In the genomic region with DNA sequence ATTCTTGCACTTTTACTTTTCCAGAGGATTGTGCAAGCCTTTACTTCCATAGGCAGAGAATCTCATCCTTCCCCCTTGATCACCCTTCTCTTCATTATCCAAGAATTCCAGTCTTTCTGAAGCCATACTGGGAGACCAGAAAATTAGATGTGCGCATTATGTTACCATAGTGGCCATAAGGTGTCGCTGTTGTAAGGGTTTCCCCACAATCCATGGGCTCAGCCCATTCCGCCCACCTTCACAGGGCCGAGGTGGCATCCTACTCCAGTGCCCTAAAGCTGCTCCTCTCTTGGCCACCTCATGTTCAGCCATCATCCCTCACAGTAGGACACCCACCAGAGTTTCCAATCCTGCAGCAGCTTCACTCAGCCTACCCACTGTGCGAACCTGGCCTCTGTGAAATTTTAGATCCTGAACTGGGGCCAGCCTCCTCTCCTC, we compare ENCODE assay signal across 7 cellular contexts. TPM values are rescaled to one million over a fixed set of nuclear protein-coding genes. Genes with fewer than 3 reads are reported as not detected.
DNase-seq lines count a peak whose midpoint lies in the region; ATAC-seq and TF ChIP-seq lines count a peak whose summit lies in the region.

No MANE protein-coding gene starts in this region.

- DNase-seq in G401 (ENCODE audit: low spot score) (peak; percentile 72), KBM-7 (peak; percentile 76), Right ventricle myocardium superior (no peak), retinal pigment epithelial cell (ENCODE audit: low read depth) (no peak), UCSD-AML1 (lab: John Stamatoyannopoulos, UW; ENCODE audit: unreplicated experiment) (no peak)
- DNase-seq in activated CD4-positive, alpha-beta T cell treated with anti-CD3 and anti-CD28 coated beads, Interleukin-2, amount 50 U/mL, for 48 hours: peak; percentile 19 to 26

- intact Hi-C loops in Right ventricle myocardium superior (cut with DNase I): loop anchor here (5.0 to 10.0 kb wide), 3 partner anchors 65 to 272 kb away; no protein-coding TSS in a partner anchor

- TF ChIP-seq CTCF in retinal pigment epithelial cell (conservative IDR thresholded peaks at IDR 0.05; ENCODE audit: low read depth, low read length): peak; percentile 82

- in situ Hi-C loops in G401 (cut with HindIII; ENCODE audit: low sequenced_read_pairs) (no loop called here), KBM-7 (cut with MboI; ENCODE audit: low pct_unique_long_range_greater_than_20kb, low sequenced_read_pairs) (loop anchor here (10.0 to 25.0 kb wide), 2 partner anchors 115 to 277 kb away; no protein-coding TSS in a partner anchor)

- H3K4me3 ChIP-seq in retinal pigment epithelial cell (ENCODE audit: low read length): no peak overlapping the region

- peak; percentile 48 for ATAC-seq in Right ventricle myocardium superior (ENCODE audit: poor library complexity)
- no peak for ATAC-seq in HG03095 (IDR thresholded peaks at IDR 0.05; ENCODE audit: unreplicated experiment)

RNA-seq across cellular contexts. Expression of a gene that starts 35.0 kb away (rescaled TPM):
- 74.3 and 81.8 TPM in 2 replicates for total RNA-seq in G401 (2014; rRNA removed; shearing (Covaris generic))
- 68.4 TPM for total RNA-seq in Right ventricle myocardium superior

RNA-seq across cellular contexts. Expression of a gene that starts 37.1 kb away (rescaled TPM):
- 654 and 661 TPM in 2 replicates for total RNA-seq in G401 (2014; rRNA removed; shearing (Covaris generic))
- total RNA-seq in Right ventricle myocardium superior: 330 TPM

Comparison
In these comparisons a context has a peak if more than half of its experiments do, and no peak if none do; other contexts are left out.
1. DNase-seq: peak in G401 (single experiment), KBM-7 (single experiment) and activated CD4-positive, alpha-beta T cell treated with anti-CD3 and anti-CD28 coated beads, Interleukin-2, amount 50 U/mL, for 48 hours (2 of 2); none in Right ventricle myocardium superior (single experiment), retinal pigment epithelial cell (single experiment) and UCSD-AML1 (single experiment).